13 cellular contexts compared by ENCODE assay signal in genomic region chr1:235567812-235568444, GRCh38.
DNase-seq lines count a peak whose midpoint lies in the region; ATAC-seq and TF ChIP-seq lines count a peak whose summit lies in the region.
"Had no signal": no experiment of that assay in that cellular context is flagged by ENCODE, and none has a peak within 500 bp of the region (broad histone marks: within the 10 kb centered on the region; RNA-seq: fewer than 3 reads in every experiment).

No MANE protein-coding gene starts in this region.

- POLR2A ChIA-PET in activated naive CD8-positive, alpha-beta T cell treated with anti-CD3 and anti-CD28 coated beads, Interleukin-2, amount 10 ng/mL, durations not matched to agents 7 days and 5 days (lab: Charles Lee): no interaction called here
- POLR2A ChIA-PET in activated CD8-positive, alpha-beta T cell treated with anti-CD3 and anti-CD28 coated beads, Interleukin-2, amount 10 ng/mL, durations not matched to agents 7 days and 5 days (lab: Charles Lee): no interaction called here
- POLR2A ChIA-PET in A673 (lab: Charles Lee; ENCODE audit: low non-redundant PET): no interaction called here

- DNase-seq in activated naive CD8-positive, alpha-beta T cell treated with anti-CD3 and anti-CD28 coated beads, Interleukin-2, amount 10 ng/mL, durations not matched to agents 7 days and 5 days: no peak
- DNase-seq in activated naive CD8-positive, alpha-beta T cell treated with anti-CD3 and anti-CD28 coated beads for 36 hours: no peak
- peak; percentile 97 for DNase-seq in NB4 (ENCODE audit: low read depth)
- peak; percentile 59 for DNase-seq in activated CD8-positive, alpha-beta T cell treated with anti-CD3 and anti-CD28 coated beads, Interleukin-2, amount 10 ng/mL, durations not matched to agents 7 days and 5 days
- DNase-seq in NCI-H510A treated with DMSO at 0.1 percent for 48 hours (lab: John Stamatoyannopoulos, UW): no peak
- no peak for DNase-seq in A673 (ENCODE audit: low spot score)
- no peak for DNase-seq in coronary artery (ENCODE audit: low spot score)
- DNase-seq: activated effector memory CD4-positive, alpha-beta T cell treated with Interleukin-2 at 50 U/mL for 16 hours; brain microvascular endothelial cell; DMS153; NCI-H1092; PC-9 had no signal

- no peaks in the 10 kb centered on the region for H3K27me3 ChIP-seq in A673 (replicated peaks; ENCODE audit: insufficient read depth, low read depth, low read length, poor library complexity)
- H3K27me3 ChIP-seq: brain microvascular endothelial cell had no signal

- BruUV-seq in A673 (replicated peaks; lab: Mats Ljungman, UMichigan): no TSS peak

- H3K27ac ChIP-seq in A673 (ENCODE audit: low read depth, low read length, poor library complexity, severe bottlenecking) (no peak overlapping the region), coronary artery (no peak overlapping the region)
- H3K27ac ChIP-seq: brain microvascular endothelial cell, PC-9 had no signal

- peak overlapping the region; percentile 50 for H3K27ac Mint-ChIP-seq in activated naive CD8-positive, alpha-beta T cell treated with anti-CD3 and anti-CD28 coated beads, Interleukin-2, amount 10 ng/mL, durations not matched to agents 7 days and 5 days
- H3K27ac Mint-ChIP-seq in activated naive CD8-positive, alpha-beta T cell treated with anti-CD3 and anti-CD28 coated beads for 36 hours: no peak overlapping the region
- peak overlapping the region; percentile 56 for H3K27ac Mint-ChIP-seq in activated CD8-positive, alpha-beta T cell treated with anti-CD3 and anti-CD28 coated beads, Interleukin-2, amount 10 ng/mL, durations not matched to agents 7 days and 5 days

- CTCF ChIA-PET in activated CD8-positive, alpha-beta T cell treated with anti-CD3 and anti-CD28 coated beads, Interleukin-2, amount 10 ng/mL, durations not matched to agents 7 days and 5 days (lab: Charles Lee): interaction anchor here (1.1 to 2.1 kb wide), 4 partner anchors 11 to 54 kb away, joined by 3 to 6 read pairs (median 4); no protein-coding TSS in a partner anchor
- CTCF ChIA-PET in A673 (lab: Charles Lee): no interaction called here

- H3K4me1 Mint-ChIP-seq in activated naive CD8-positive, alpha-beta T cell treated with anti-CD3 and anti-CD28 coated beads, Interleukin-2, amount 10 ng/mL, durations not matched to agents 7 days and 5 days: peaks cover 16% of the 10 kb centered on the region
- peaks cover 9% of the 10 kb centered on the region for H3K4me1 Mint-ChIP-seq in activated naive CD8-positive, alpha-beta T cell treated with anti-CD3 and anti-CD28 coated beads for 36 hours
- H3K4me1 Mint-ChIP-seq in activated CD8-positive, alpha-beta T cell treated with anti-CD3 and anti-CD28 coated beads, Interleukin-2, amount 10 ng/mL, durations not matched to agents 7 days and 5 days (ENCODE audit: low read depth): peaks cover 15% of the 10 kb centered on the region

- no peaks in the 10 kb centered on the region for H3K9me3 Mint-ChIP-seq in activated naive CD8-positive, alpha-beta T cell treated with anti-CD3 and anti-CD28 coated beads, Interleukin-2, amount 10 ng/mL, durations not matched to agents 7 days and 5 days
- no peaks in the 10 kb centered on the region for H3K9me3 Mint-ChIP-seq in activated naive CD8-positive, alpha-beta T cell treated with anti-CD3 and anti-CD28 coated beads for 36 hours
- no peaks in the 10 kb centered on the region for H3K9me3 Mint-ChIP-seq in activated CD8-positive, alpha-beta T cell treated with anti-CD3 and anti-CD28 coated beads, Interleukin-2, amount 10 ng/mL, durations not matched to agents 7 days and 5 days (ENCODE audit: insufficient read depth)

- intact Hi-C loops in A673 (cut with micrococcal nuclease; ENCODE audit: unreplicated experiment): no loop called here

- no peaks in the 10 kb centered on the region for H3K4me1 ChIP-seq in A673 (ENCODE audit: insufficient read depth, low read length, poor library complexity, severe bottlenecking)

- ATAC-seq in activated naive CD8-positive, alpha-beta T cell treated with anti-CD3 and anti-CD28 coated beads, Interleukin-2, amount 10 ng/mL, durations not matched to agents 7 days and 5 days (ENCODE audit: low read depth): peak; percentile 93
- ATAC-seq in activated CD8-positive, alpha-beta T cell treated with anti-CD3 and anti-CD28 coated beads, Interleukin-2, amount 10 ng/mL, durations not matched to agents 7 days and 5 days: peak; percentile 83
- no peak for ATAC-seq in GM18519 (IDR thresholded peaks at IDR 0.05; ENCODE audit: low FRiP score, unreplicated experiment)

- no peaks in the 10 kb centered on the region for H3K9me3 ChIP-seq in A673 (ENCODE audit: low read depth, low read length, poor library complexity, severe bottlenecking)

- no peaks in the 10 kb centered on the region for H3K36me3 ChIP-seq in A673 (ENCODE audit: insufficient read depth, low read length, poor library complexity, severe bottlenecking)
- H3K36me3 ChIP-seq: brain microvascular endothelial cell had no signal

- TF ChIP-seq POLR2A in NB4 (IDR thresholded peaks at IDR 0.05; ENCODE audit: extremely low read depth, insufficient read length): no peak

- H3K4me3 ChIP-seq in NB4 (ENCODE audit: low read depth, low read length) (peak overlapping the region; percentile 37), A673 (ENCODE audit: low read depth, low read length, poor library complexity, severe bottlenecking) (no peak overlapping the region), coronary artery (no peak overlapping the region)
- H3K4me3 ChIP-seq: PC-9 had no signal

- peak overlapping the region; percentile 58 for H3K4me3 Mint-ChIP-seq in activated naive CD8-positive, alpha-beta T cell treated with anti-CD3 and anti-CD28 coated beads, Interleukin-2, amount 10 ng/mL, durations not matched to agents 7 days and 5 days
- no peak overlapping the region for H3K4me3 Mint-ChIP-seq in activated naive CD8-positive, alpha-beta T cell treated with anti-CD3 and anti-CD28 coated beads for 36 hours
- no peak overlapping the region for H3K4me3 Mint-ChIP-seq in activated CD8-positive, alpha-beta T cell treated with anti-CD3 and anti-CD28 coated beads, Interleukin-2, amount 10 ng/mL, durations not matched to agents 7 days and 5 days

- TF ChIP-seq CTCF in NB4 (IDR thresholded peaks at IDR 0.05; ENCODE audit: low read depth, low read length): no peak
- no peak for TF ChIP-seq CTCF in A673 (conservative IDR thresholded peaks at IDR 0.05; ENCODE audit: low read depth, low read length)
- TF ChIP-seq CTCF in coronary artery (IDR thresholded peaks at IDR 0.05): no peak

- H3K27me3 Mint-ChIP-seq in activated naive CD8-positive, alpha-beta T cell treated with anti-CD3 and anti-CD28 coated beads, Interleukin-2, amount 10 ng/mL, durations not matched to agents 7 days and 5 days: peaks cover 10% of the 10 kb centered on the region
- H3K27me3 Mint-ChIP-seq in activated naive CD8-positive, alpha-beta T cell treated with anti-CD3 and anti-CD28 coated beads for 36 hours: no peaks in the 10 kb centered on the region
- H3K27me3 Mint-ChIP-seq in activated CD8-positive, alpha-beta T cell treated with anti-CD3 and anti-CD28 coated beads, Interleukin-2, amount 10 ng/mL, durations not matched to agents 7 days and 5 days (ENCODE audit: low read depth): peaks cover 5% of the 10 kb centered on the region

- peaks cover 2% of the 10 kb centered on the region for H3K36me3 Mint-ChIP-seq in activated naive CD8-positive, alpha-beta T cell treated with anti-CD3 and anti-CD28 coated beads, Interleukin-2, amount 10 ng/mL, durations not matched to agents 7 days and 5 days
- H3K36me3 Mint-ChIP-seq in activated naive CD8-positive, alpha-beta T cell treated with anti-CD3 and anti-CD28 coated beads for 36 hours: no peaks in the 10 kb centered on the region
- H3K36me3 Mint-ChIP-seq in activated CD8-positive, alpha-beta T cell treated with anti-CD3 and anti-CD28 coated beads, Interleukin-2, amount 10 ng/mL, durations not matched to agents 7 days and 5 days (ENCODE audit: low read depth): no peaks in the 10 kb centered on the region

Comparison
In these comparisons a context has a peak if more than half of its experiments do, and no peak if none do; other contexts are left out.
1. DNase-seq: peak in NB4 (single experiment) and activated CD8-positive, alpha-beta T cell treated with anti-CD3 and anti-CD28 coated beads, Interleukin-2, amount 10 ng/mL, durations not matched to agents 7 days and 5 days (single experiment); none in activated naive CD8-positive, alpha-beta T cell treated with anti-CD3 and anti-CD28 coated beads, Interleukin-2, amount 10 ng/mL, durations not matched to agents 7 days and 5 days (single experiment), activated naive CD8-positive, alpha-beta T cell treated with anti-CD3 and anti-CD28 coated beads for 36 hours (single experiment), NCI-H510A treated with DMSO at 0.1 percent for 48 hours (single experiment), A673 (single experiment) and coronary artery (single experiment).